Comparison of ENCODE assay signal across 27 cellular contexts in genomic region chr20:41221614-41222218, GRCh38.
DNase-seq lines count a peak whose midpoint lies in the region; ATAC-seq and TF ChIP-seq lines count a peak whose summit lies in the region.
"Had no signal": no experiment of that assay in that cellular context is flagged by ENCODE, and none has a peak within 500 bp of the region (broad histone marks: within the 10 kb centered on the region; RNA-seq: fewer than 3 reads in every experiment).

No MANE protein-coding gene starts in this region.

- no peak overlapping the region for H4K8ac ChIP-seq in neuronal stem cell (ENCODE audit: low read depth, low read length)

- no peak overlapping the region for H2AK5ac ChIP-seq in neuronal stem cell (ENCODE audit: low read depth, low read length)

- no peaks in the 10 kb centered on the region for H3K79me1 ChIP-seq in neuronal stem cell (ENCODE audit: low read depth, low read length)

- H3K4me1 ChIP-seq in heart right ventricle, result peaks cover 2 to 39% (median 14%) of the 10 kb centered on the region in 9 donors
- H3K4me1 ChIP-seq in esophagus squamous epithelium, result peaks cover 0 to 25% (median 0%) of the 10 kb centered on the region in 3 donors
- H3K4me1 ChIP-seq in neuronal stem cell (ENCODE audit: control insufficient read depth in 2 of 2, insufficient read depth in 1 of 2, low read depth in 1 of 2, low read length in 2 of 2), result peaks cover 3 to 7% of the 10 kb centered on the region in 2 donors
- peaks cover 0 to 36% (median 17%) of the 10 kb centered on the region in 4 donors for H3K4me1 ChIP-seq in tibial artery
- H3K4me1 ChIP-seq in left lung, result peaks cover 0 to 11% of the 10 kb centered on the region in 2 donors
- H3K4me1 ChIP-seq: BLaER1 had no signal

- H3K4me2 ChIP-seq in neuronal stem cell (ENCODE audit: insufficient read depth, low read length, poor library complexity, severe bottlenecking), result no peak overlapping the region
- H3K4me2 ChIP-seq: BLaER1 had no signal

- H3K4me3 ChIP-seq in heart right ventricle (no peak overlapping the region), esophagus squamous epithelium (no peak overlapping the region), neuronal stem cell (ENCODE audit: low read length in 2 of 2) (no peak overlapping the region), tibial artery (no peak overlapping the region), left lung (no peak overlapping the region)
- H3K4me3 ChIP-seq: BLaER1, cardiac muscle cell, upper lobe of right lung had no signal

- no peak overlapping the region for H3K23ac ChIP-seq in neuronal stem cell (ENCODE audit: low read depth, low read length, poor library complexity)

- H3K14ac ChIP-seq in neuronal stem cell (ENCODE audit: low read length), result no peak overlapping the region

- no peak overlapping the region for H4K91ac ChIP-seq in neuronal stem cell (ENCODE audit: low read depth, low read length, poor library complexity)

- no peak overlapping the region for H3K4ac ChIP-seq in neuronal stem cell (ENCODE audit: low read length)

- no peak overlapping the region for H2BK120ac ChIP-seq in neuronal stem cell (ENCODE audit: low read depth, low read length)

- WGBS in heart right ventricle, 2 donors, result 93 to 96% methylated on average over 5 of the region's 5 CpGs
- WGBS in esophagus squamous epithelium, 2 donors, result 90 to 97% methylated on average over 5 of the region's 5 CpGs
- no CpG with 5 or more reads among the region's 5 CpGs for WGBS in neuronal stem cell (ENCODE audit: extremely low coverage in 2 of 2, insufficient read length in 2 of 2, insufficient replicate concordance in 1 of 2), 2 donors

- intact Hi-C loops in heart right ventricle (cut with DNase I) (no loop called here), Right ventricle myocardium superior (cut with DNase I) (no loop called here), esophagus squamous epithelium (cut with DNase I) (no loop called here), tibial artery (cut with DNase I; ENCODE audit: low total_unique reads) (no loop called here), left lung (cut with DNase I) (loop anchor here in 1 of 2 donors (10.0 kb wide), 1 partner anchor 47 kb away; no protein-coding TSS in a partner anchor)

- peak overlapping the region; percentile 70 for H2AFZ ChIP-seq in neuronal stem cell (ENCODE audit: low read length)

- no peak overlapping the region for H3K18ac ChIP-seq in neuronal stem cell (ENCODE audit: low read length)

- H2BK5ac ChIP-seq in neuronal stem cell (ENCODE audit: low read length), result no peak overlapping the region

- H3K36me3 ChIP-seq in heart right ventricle (no peaks in the 10 kb centered on the region), esophagus squamous epithelium (no peaks in the 10 kb centered on the region), neuronal stem cell (replicated peaks in 1 of 2; ENCODE audit: control insufficient read depth in 2 of 2, insufficient read depth in 2 of 2, low read length in 2 of 2) (no peaks in the 10 kb centered on the region), tibial artery (no peaks in the 10 kb centered on the region), left lung (no peaks in the 10 kb centered on the region)
- H3K36me3 ChIP-seq: BLaER1, cardiac muscle cell, upper lobe of right lung had no signal

- no peak overlapping the region for H2BK15ac ChIP-seq in neuronal stem cell (ENCODE audit: low read length)

- H2BK12ac ChIP-seq in neuronal stem cell (ENCODE audit: low read length), result no peak overlapping the region

- no peak for TF ChIP-seq POLR2A in esophagus squamous epithelium (IDR thresholded peaks at IDR 0.05)

- no peaks in the 10 kb centered on the region for H3K9me3 ChIP-seq in heart right ventricle
- no peaks in the 10 kb centered on the region for H3K9me3 ChIP-seq in esophagus squamous epithelium
- H3K9me3 ChIP-seq in neuronal stem cell (replicated peaks in 1 of 2; ENCODE audit: control insufficient read depth in 2 of 2, insufficient read depth in 1 of 2, low read depth in 1 of 2, low read length in 2 of 2), result no peaks in the 10 kb centered on the region
- H3K9me3 ChIP-seq in tibial artery, result no peaks in the 10 kb centered on the region
- H3K9me3 ChIP-seq in left lung, result no peaks in the 10 kb centered on the region
- H3K9me3 ChIP-seq: BLaER1, upper lobe of right lung had no signal

- ATAC-seq in heart right ventricle, result peak in 3 of 8 donors; percentile 16 to 27 (median 19)
- ATAC-seq in Right ventricle myocardium superior (ENCODE audit: poor library complexity), result no peak
- ATAC-seq in GM21529 (IDR thresholded peaks at IDR 0.05; ENCODE audit: unreplicated experiment), result no peak
- no peak for ATAC-seq in left lung
- ATAC-seq: activated CD8-positive, alpha-beta T cell treated with anti-CD3 and anti-CD28 coated beads, Interleukin-2, amount 10 ng/mL, durations not matched to agents 7 days and 5 days; activated naive CD8-positive, alpha-beta T cell treated with anti-CD3 and anti-CD28 coated beads, Interleukin-2, amount 50 U/mL, for 24 hours; upper lobe of right lung had no signal

- TF ChIP-seq CTCF in heart right ventricle (IDR thresholded peaks at IDR 0.05) (no peak), esophagus squamous epithelium (IDR thresholded peaks at IDR 0.05) (no peak), tibial artery (IDR thresholded peaks at IDR 0.05) (no peak), left lung (IDR thresholded peaks at IDR 0.05) (no peak)

- H3K9ac ChIP-seq in neuronal stem cell (ENCODE audit: low read depth, low read length, poor library complexity), result no peak overlapping the region
- H3K9ac ChIP-seq: BLaER1 had no signal

- DNase-seq in heart right ventricle, result no peak
- DNase-seq in Right ventricle myocardium superior, result no peak
- DNase-seq in esophagus squamous epithelium (lab: John Stamatoyannopoulos, UW), result no peak
- DNase-seq in neuronal stem cell (ENCODE audit: low spot score), result no peak
- DNase-seq in tibial artery, result no peak
- DNase-seq in T-helper 2 cell, result no peak
- no peak for DNase-seq in left lung
- DNase-seq: activated CD4-positive, alpha-beta T cell treated with anti-CD3 and anti-CD28 coated beads for 1 hour; activated CD8-positive, alpha-beta T cell treated with anti-CD3 and anti-CD28 coated beads, Interleukin-2, amount 10 ng/mL, durations not matched to agents 7 days and 5 days; activated gamma-delta T cell; activated naive CD8-positive, alpha-beta T cell treated with anti-CD3 and anti-CD28 coated beads, Interleukin-2, amount 50 U/mL, for 24 hours; foreskin melanocyte; HFFc6; Kasumi-1; kidney glomerular epithelial cell; NCI-H1092; NCI-H226; NCI-H774; nephron progenitor cell; SHP77; small intestine; stimulated activated CD4-positive, alpha-beta T cell treated with anti-CD3 and anti-CD28 coated beads, Interleukin-2, amount 100 ng/mL, for 48 hours; stimulated activated naive CD4-positive, alpha-beta T cell; upper lobe of right lung had no signal

- H3K27me3 ChIP-seq in heart right ventricle (no peaks in the 10 kb centered on the region), esophagus squamous epithelium (no peaks in the 10 kb centered on the region), neuronal stem cell (ENCODE audit: control insufficient read depth in 3 of 3, insufficient read depth in 3 of 3, low read depth in 1 of 3, low read length in 3 of 3) (no peaks in the 10 kb centered on the region), tibial artery (no peaks in the 10 kb centered on the region), left lung (no peaks in the 10 kb centered on the region)
- H3K27me3 ChIP-seq: BLaER1, cardiac muscle cell, upper lobe of right lung had no signal

- H3K27ac ChIP-seq in heart right ventricle (peak overlapping the region in 6 of 10 donors; percentile 13 to 57 (median 32)), esophagus squamous epithelium (peak overlapping the region; percentile 13 to 72 (median 70)), neuronal stem cell (replicated peaks; ENCODE audit: low read length) (no peak overlapping the region), tibial artery (peak overlapping the region; percentile 10 to 53), left lung (peak overlapping the region in 1 of 2 donors; percentile 23)
- H3K27ac ChIP-seq: BLaER1, cardiac muscle cell, upper lobe of right lung had no signal
